19 cellular contexts compared by ENCODE assay signal in genomic region chr2:23529659-23530058, GRCh38.
DNase-seq lines count a peak whose midpoint lies in the region; ATAC-seq, FAIRE-seq and TF ChIP-seq lines count a peak whose summit lies in the region.
"Had no signal": no experiment of that assay in that cellular context is flagged by ENCODE, and none has a peak within 500 bp of the region (broad histone marks: within the 10 kb centered on the region; RNA-seq: fewer than 3 reads in every experiment).

No MANE protein-coding gene starts in this region.

- TF ChIP-seq EP300 in H1 (IDR thresholded peaks at IDR 0.05; ENCODE audit: borderline replicate concordance in 1 of 2, low read depth in 2 of 2, low read length in 2 of 2), result no peak

- H3K14ac ChIP-seq in H9 (ENCODE audit: insufficient read depth, low read length) (peak overlapping the region; percentile 48), H1 (ENCODE audit: insufficient read length) (no peak overlapping the region)

- H3K79me2 ChIP-seq in H9 (ENCODE audit: insufficient read depth, low read length) (no peaks in the 10 kb centered on the region), H1 (ENCODE audit: control insufficient read depth in 1 of 2, insufficient read depth in 2 of 2, low read length in 2 of 2) (no peaks in the 10 kb centered on the region), osteoblast (ENCODE audit: insufficient read depth, low read length) (no peaks in the 10 kb centered on the region)

- peak overlapping the region; percentile 54 for H3K18ac ChIP-seq in H9 (ENCODE audit: insufficient read length, low read depth, low read length)
- no peak overlapping the region for H3K18ac ChIP-seq in H1 (ENCODE audit: extremely low read depth, low read length)

- no peaks in the 10 kb centered on the region for H3K36me3 Mint-ChIP-seq in CD4-positive, alpha-beta T cell (ENCODE audit: low read depth)
- H3K36me3 Mint-ChIP-seq in H9 (ENCODE audit: insufficient read depth in 1 of 3, low read depth in 3 of 3), result no peaks in the 10 kb centered on the region
- H3K36me3 Mint-ChIP-seq: CD4-positive, CD25-positive, alpha-beta regulatory T cell had no signal

- POLR2A ChIA-PET in CD4-positive, alpha-beta T cell (lab: Charles Lee), result no interaction called here
- POLR2A ChIA-PET in H1 (lab: Charles Lee; ENCODE audit: partially characterized antibody), result interaction anchor here (0.6 kb wide), 1 partner anchor 967 kb away, joined by 4 read pairs; no protein-coding TSS in a partner anchor

- intact Hi-C loops in CD4-positive, alpha-beta T cell (cut with DNase I, micrococcal nuclease), result no loop called here

- TF ChIP-seq CTCF in CD4-positive, alpha-beta T cell (IDR thresholded peaks at IDR 0.05), result no peak
- no peak for TF ChIP-seq CTCF in H9 (conservative IDR thresholded peaks at IDR 0.05)
- no peak for TF ChIP-seq CTCF in H1 (IDR thresholded peaks at IDR 0.05; ENCODE audit: control extremely low read depth in 1 of 3, insufficient read depth in 1 of 3, low read depth in 1 of 3, low read length in 3 of 3)
- TF ChIP-seq CTCF in osteoblast (IDR thresholded peaks at IDR 0.05; ENCODE audit: extremely low read depth, low read depth, low read length), result no peak

- ATAC-seq in CD4-positive, alpha-beta T cell (ENCODE audit: poor library complexity), result no peak
- ATAC-seq in GM19351 (IDR thresholded peaks at IDR 0.05; ENCODE audit: unreplicated experiment) (no peak), HG03095 (IDR thresholded peaks at IDR 0.05; ENCODE audit: unreplicated experiment) (no peak)

- peak overlapping the region; percentile 15 for H3K4me3 Mint-ChIP-seq in CD4-positive, alpha-beta T cell
- H3K4me3 Mint-ChIP-seq in H9, result no peak overlapping the region
- H3K4me3 Mint-ChIP-seq: CD4-positive, CD25-positive, alpha-beta regulatory T cell had no signal

- peaks cover 40% of the 10 kb centered on the region for H3K4me1 Mint-ChIP-seq in CD4-positive, alpha-beta T cell (ENCODE audit: low read depth)
- peaks cover 35 to 38% of the 10 kb centered on the region in 2 experiments for H3K4me1 Mint-ChIP-seq in H9

- H3K4me2 ChIP-seq in H9 (ENCODE audit: insufficient read depth, insufficient read length, low read length) (no peak overlapping the region), H1 (ENCODE audit: insufficient read depth in 1 of 2, low read depth in 2 of 2, low read length in 2 of 2) (no peak overlapping the region), osteoblast (ENCODE audit: insufficient read depth, low read length) (no peak overlapping the region)

- no peaks in the 10 kb centered on the region for H3K9me3 ChIP-seq in CD4-positive, alpha-beta T cell (ENCODE audit: control insufficient read depth, low read length)
- H3K9me3 ChIP-seq in H9 (ENCODE audit: control insufficient read depth, low read depth, low read length) (no peaks in the 10 kb centered on the region), H1 (ENCODE audit: insufficient read depth in 2 of 2, low read depth in 1 of 2, low read length in 1 of 2) (no peaks in the 10 kb centered on the region), osteoblast (ENCODE audit: low read depth, low read length) (no peaks in the 10 kb centered on the region), HAP-1 (no peaks in the 10 kb centered on the region)
- H3K9me3 ChIP-seq: BE2C had no signal

- CTCF ChIA-PET in CD4-positive, alpha-beta T cell (lab: Charles Lee), result no interaction called here
- CTCF ChIA-PET in H1 (lab: Charles Lee; ENCODE audit: partially characterized antibody), result interaction anchor here (1.1 to 1.7 kb wide), 3 partner anchors 9 to 16 kb away, joined by 3 to 6 read pairs (median 5); no protein-coding TSS in a partner anchor

- H3K4me3 ChIP-seq in H1 (ENCODE audit: extremely low read depth in 1 of 4, insufficient read depth in 2 of 4, low read depth in 3 of 4, low read length in 4 of 4), result no peak overlapping the region
- H3K4me3 ChIP-seq in osteoblast (ENCODE audit: insufficient read depth, low read length), result no peak overlapping the region
- H3K4me3 ChIP-seq in HAP-1, result no peak overlapping the region

- DNase-seq in CD4-positive, alpha-beta T cell, result no peak
- DNase-seq in H9, result no peak
- no peak for DNase-seq in H1 (ENCODE audit: low read depth in 1 of 2, low spot score in 2 of 2)
- DNase-seq in osteoblast (ENCODE audit: insufficient read length, low spot score, missing footprints), result peak; percentile 39
- no peak for DNase-seq in HAP-1 (ENCODE audit: low spot score in 2 of 2)
- DNase-seq: ACHN; BE2C; C1 segment of cervical spinal cord; CD4-positive, CD25-positive, alpha-beta regulatory T cell; DMS79; GDM1; GOT3; HCEC 1CT had no signal

- no peaks in the 10 kb centered on the region for H3K79me1 ChIP-seq in H9 (ENCODE audit: insufficient read depth, low read depth, low read length, poor library complexity, severe bottlenecking)
- H3K79me1 ChIP-seq in H1 (ENCODE audit: low read depth, low read length), result no peaks in the 10 kb centered on the region

- H3K27ac ChIP-seq in CD4-positive, alpha-beta T cell (ENCODE audit: low read depth, low read length), result no peak overlapping the region
- H3K27ac ChIP-seq in H9 (ENCODE audit: insufficient read length, low read depth, low read length) (no peak overlapping the region), H1 (ENCODE audit: low read depth, low read length) (no peak overlapping the region), osteoblast (ENCODE audit: low read depth, low read length) (no peak overlapping the region)
- H3K27ac ChIP-seq: HL-60 had no signal

- H4K5ac ChIP-seq in H9 (ENCODE audit: insufficient read length, low read depth, low read length) (no peak overlapping the region), H1 (ENCODE audit: insufficient read length, low read depth, low read length) (no peak overlapping the region)

- H2BK15ac ChIP-seq in H9 (ENCODE audit: low read depth, low read length), result no peak overlapping the region
- H2BK15ac ChIP-seq in H1 (ENCODE audit: low read length), result no peak overlapping the region

- H4K91ac ChIP-seq in H9 (ENCODE audit: insufficient read length, low read depth, low read length), result no peak overlapping the region
- no peak overlapping the region for H4K91ac ChIP-seq in H1 (replicated peaks; ENCODE audit: insufficient read length, low read length)

- H3K27me3 ChIP-seq in CD4-positive, alpha-beta T cell (ENCODE audit: control insufficient read depth, insufficient read depth, low read length), result no peaks in the 10 kb centered on the region
- no peaks in the 10 kb centered on the region for H3K27me3 ChIP-seq in H9 (ENCODE audit: insufficient read depth, low read length)
- no peaks in the 10 kb centered on the region for H3K27me3 ChIP-seq in H1 (replicated peaks in 1 of 4; ENCODE audit: control insufficient read depth in 3 of 4, extremely low read depth in 1 of 4, insufficient read depth in 3 of 4, low read length in 3 of 4)
- H3K27me3 ChIP-seq in osteoblast (ENCODE audit: insufficient read depth, low read length), result no peaks in the 10 kb centered on the region
- no peaks in the 10 kb centered on the region for H3K27me3 ChIP-seq in HAP-1 (ENCODE audit: low read depth)
- H3K27me3 ChIP-seq: BE2C had no signal

- H2AK5ac ChIP-seq in H9 (ENCODE audit: insufficient read length, low read length) (no peak overlapping the region), H1 (ENCODE audit: low read depth, low read length) (peak overlapping the region; percentile 10; the same call in 1 of the 2 replicates)

- H3T11ph ChIP-seq in H9 (ENCODE audit: low read length), result no peak overlapping the region

- H2BK20ac ChIP-seq in H9 (ENCODE audit: low read depth, low read length, poor library complexity, severe bottlenecking) (no peak overlapping the region), H1 (ENCODE audit: low read length) (no peak overlapping the region)

- H2AFZ ChIP-seq in H9 (ENCODE audit: low read length) (no peak overlapping the region), H1 (ENCODE audit: low read length) (no peak overlapping the region), osteoblast (ENCODE audit: low read length) (no peak overlapping the region)

- no peak overlapping the region for H3K27ac Mint-ChIP-seq in CD4-positive, alpha-beta T cell
- 0 out of 7 replicates have a peak overlapping the region, but pooled peaks of 1 of the 3 experiments have one; percentile 64 for H3K27ac Mint-ChIP-seq in H9
- H3K27ac Mint-ChIP-seq: CD4-positive, CD25-positive, alpha-beta regulatory T cell had no signal

- no peaks in the 10 kb centered on the region for H3K36me3 ChIP-seq in H1 (ENCODE audit: control insufficient read depth in 2 of 4, insufficient read depth in 4 of 4, low read length in 3 of 4)
- H3K36me3 ChIP-seq in osteoblast (ENCODE audit: insufficient read depth, low read length), result no peaks in the 10 kb centered on the region
- no peaks in the 10 kb centered on the region for H3K36me3 ChIP-seq in HAP-1 (replicated peaks)
- H3K36me3 ChIP-seq: BE2C had no signal

- H4K8ac ChIP-seq in H9 (replicated peaks; ENCODE audit: insufficient read length, low read depth, low read length), result no peak overlapping the region
- no peak overlapping the region for H4K8ac ChIP-seq in H1 (ENCODE audit: extremely low read depth, insufficient read depth, low read length)

- no peak overlapping the region for H3K9ac ChIP-seq in H9 (ENCODE audit: extremely low read depth, insufficient read length, low read length)
- H3K9ac ChIP-seq in H1 (replicated peaks in 1 of 4; ENCODE audit: extremely low read depth in 1 of 4, low read depth in 3 of 4, low read length in 3 of 4), result no peak overlapping the region

- no CpG with 5 or more reads among the region's 11 CpGs for WGBS in H9 (ENCODE audit: extremely low coverage, insufficient read length, low lambda C conversion rate)
- 93% methylated on average over 10 of the region's 11 CpGs; no CpG with 5 or more reads in 1 of the 2 experiments for WGBS in H1 (ENCODE audit: extremely low coverage in 1 of 2, insufficient coverage in 1 of 2, insufficient read length in 1 of 2, insufficient replicate concordance in 2 of 2, low coverage in 1 of 2, low lambda C conversion rate in 2 of 2, missing lambda C conversion rate in 1 of 2), 2 experiments

- H3K23ac ChIP-seq in H9 (ENCODE audit: insufficient read length, low read depth, low read length) (no peak overlapping the region), H1 (ENCODE audit: insufficient read length) (no peak overlapping the region)

- TF ChIP-seq RAD21 in H1 (IDR thresholded peaks at IDR 0.05 in 1 of 2, conservative IDR thresholded peaks at IDR 0.05 in 1 of 2; ENCODE audit: low read depth in 2 of 2, low read length in 2 of 2), result no peak

- no peaks in the 10 kb centered on the region for H3K9me3 Mint-ChIP-seq in CD4-positive, alpha-beta T cell
- H3K9me3 Mint-ChIP-seq in H9, result no peaks in the 10 kb centered on the region
- H3K9me3 Mint-ChIP-seq: CD4-positive, CD25-positive, alpha-beta regulatory T cell had no signal

- no peak for TF ChIP-seq POLR2A in H1 (IDR thresholded peaks at IDR 0.05; ENCODE audit: control extremely low read depth in 1 of 2, low read depth in 2 of 2, low read length in 2 of 2)

- in situ Hi-C loops in HAP-1 (cut with MboI; ENCODE audit: low sequenced_read_pairs), result no loop called here

- H3K27me3 Mint-ChIP-seq in CD4-positive, alpha-beta T cell, result no peaks in the 10 kb centered on the region
- peaks cover 2% of the 10 kb centered on the region; the same call in 1 of the 2 replicates for H3K27me3 Mint-ChIP-seq in H9 (ENCODE audit: low read depth)

- H2BK120ac ChIP-seq in H9 (ENCODE audit: low read depth, low read length, poor library complexity, severe bottlenecking) (no peak overlapping the region), H1 (replicated peaks; ENCODE audit: low read depth, low read length) (no peak overlapping the region)

- H3K4me1 ChIP-seq in H9 (ENCODE audit: insufficient read depth, low read length) (peaks cover 8% of the 10 kb centered on the region), H1 (replicated peaks in 1 of 4; ENCODE audit: control insufficient read depth in 3 of 4, insufficient read depth in 4 of 4, low read length in 3 of 4) (peaks cover 6 to 20% (median 14%) of the 10 kb centered on the region in 4 experiments), osteoblast (ENCODE audit: insufficient read depth, low read length) (peaks cover 5% of the 10 kb centered on the region), HAP-1 (no peaks in the 10 kb centered on the region)

- H3K56ac ChIP-seq in H9 (ENCODE audit: insufficient read length, low read depth, low read length) (no peak overlapping the region), H1 (replicated peaks; ENCODE audit: insufficient read length, low read depth, low read length) (no peak overlapping the region)

- H2BK5ac ChIP-seq in H9 (ENCODE audit: insufficient read length, low read length) (no peak overlapping the region), H1 (ENCODE audit: low read depth, low read length) (no peak overlapping the region)

- H3K4ac ChIP-seq in H9 (ENCODE audit: low read depth, low read length) (no peak overlapping the region), H1 (replicated peaks; ENCODE audit: insufficient read length, low read depth, low read length) (no peak overlapping the region)

- H4K20me1 ChIP-seq in H9 (ENCODE audit: control insufficient read depth, insufficient read depth, insufficient read length) (no peaks in the 10 kb centered on the region), H1 (replicated peaks in 1 of 2; ENCODE audit: control insufficient read depth in 1 of 2, insufficient read depth in 2 of 2, low read length in 2 of 2) (no peaks in the 10 kb centered on the region), osteoblast (ENCODE audit: insufficient read depth, low read length) (no peaks in the 10 kb centered on the region)

- H3K23me2 ChIP-seq in H9 (ENCODE audit: insufficient read length, low read depth, low read length, poor library complexity, severe bottlenecking) (no peaks in the 10 kb centered on the region), H1 (ENCODE audit: low read depth, low read length) (no peaks in the 10 kb centered on the region)

- FAIRE-seq in H1 (lab: Jason Lieb, UNC), result no peak
- FAIRE-seq: A204.1, GM12892, GM18507 had no signal

- no peak overlapping the region for H2BK12ac ChIP-seq in H9 (ENCODE audit: insufficient read length, low read depth, low read length)
- H2BK12ac ChIP-seq in H1 (ENCODE audit: low read depth, low read length), result peak overlapping the region; percentile 60; the same call in 1 of the 2 replicates
